In genomic region chr5:71757590-71758543, GRCh38 we compare ENCODE assay signal across 8 cellular contexts. TPM values are rescaled to one million over a fixed set of nuclear protein-coding genes. Genes with fewer than 3 reads are reported as not detected.
DNase-seq lines count a peak whose midpoint lies in the region; ATAC-seq and TF ChIP-seq lines count a peak whose summit lies in the region.

No MANE protein-coding gene starts in this region.

- H3K27me3 Mint-ChIP-seq in brain (peaks cover 8% of the 10 kb centered on the region), immature natural killer cell (ENCODE audit: low read depth in 3 of 3) (peaks cover 0 to 2% (median 0%) of the 10 kb centered on the region in 3 donors)

- ATAC-seq in GM21528 (IDR thresholded peaks at IDR 0.05; ENCODE audit: low FRiP score, unreplicated experiment) (peak; percentile 67), HG02759 (IDR thresholded peaks at IDR 0.05; ENCODE audit: unreplicated experiment) (no peak)

- H3K4me3 Mint-ChIP-seq in brain (peak overlapping the region in 1 of 5 experiments; percentile 6), immature natural killer cell (peak overlapping the region; percentile 13 to 60 (median 44))

- DNase-seq in DMS79 treated with DMSO at 0.1 percent for 48 hours (lab: John Stamatoyannopoulos, UW) (peak; percentile 24), M059J (ENCODE audit: low read depth) (peak; percentile 73), SW480 (ENCODE audit: low spot score) (peak; percentile 62), immature natural killer cell (peak; percentile 6 to 37 (median 25)), smooth muscle cell of the brain vasculature (ENCODE audit: low read depth, low spot score) (peak; percentile 45)

- TF ChIP-seq CTCF in brain (conservative IDR thresholded peaks at IDR 0.05) = peak; percentile 76 to 89

- H3K27ac Mint-ChIP-seq in brain (peak overlapping the region in 1 of 5 experiments; percentile 11), immature natural killer cell (peak overlapping the region in 1 of 6 donors; percentile 15)

- H3K36me3 Mint-ChIP-seq in brain (no peaks in the 10 kb centered on the region), immature natural killer cell (no peaks in the 10 kb centered on the region)

- peaks cover 0 to 5% (median 0%) of the 10 kb centered on the region in 5 experiments for H3K9me3 Mint-ChIP-seq in brain
- no peaks in the 10 kb centered on the region for H3K9me3 Mint-ChIP-seq in immature natural killer cell

- H3K4me1 Mint-ChIP-seq in brain (peaks cover 6% of the 10 kb centered on the region), immature natural killer cell (peaks cover 2 to 19% of the 10 kb centered on the region in 2 donors)

RNA-seq across cellular contexts. Expression of gene CARTPT, which starts 38.8 kb away (rescaled TPM):
- total RNA-seq in M059J (2014; rRNA removed; shearing (Covaris generic)) = not detected in 2 replicates
- polyA plus RNA-seq in brain (ENCODE audit: insufficient read depth, low read depth, low replicate concordance) (7.9 TPM), immature natural killer cell (not detected)
